Comparison of ENCODE assay signal across 18 cellular contexts in the genomic region with DNA sequence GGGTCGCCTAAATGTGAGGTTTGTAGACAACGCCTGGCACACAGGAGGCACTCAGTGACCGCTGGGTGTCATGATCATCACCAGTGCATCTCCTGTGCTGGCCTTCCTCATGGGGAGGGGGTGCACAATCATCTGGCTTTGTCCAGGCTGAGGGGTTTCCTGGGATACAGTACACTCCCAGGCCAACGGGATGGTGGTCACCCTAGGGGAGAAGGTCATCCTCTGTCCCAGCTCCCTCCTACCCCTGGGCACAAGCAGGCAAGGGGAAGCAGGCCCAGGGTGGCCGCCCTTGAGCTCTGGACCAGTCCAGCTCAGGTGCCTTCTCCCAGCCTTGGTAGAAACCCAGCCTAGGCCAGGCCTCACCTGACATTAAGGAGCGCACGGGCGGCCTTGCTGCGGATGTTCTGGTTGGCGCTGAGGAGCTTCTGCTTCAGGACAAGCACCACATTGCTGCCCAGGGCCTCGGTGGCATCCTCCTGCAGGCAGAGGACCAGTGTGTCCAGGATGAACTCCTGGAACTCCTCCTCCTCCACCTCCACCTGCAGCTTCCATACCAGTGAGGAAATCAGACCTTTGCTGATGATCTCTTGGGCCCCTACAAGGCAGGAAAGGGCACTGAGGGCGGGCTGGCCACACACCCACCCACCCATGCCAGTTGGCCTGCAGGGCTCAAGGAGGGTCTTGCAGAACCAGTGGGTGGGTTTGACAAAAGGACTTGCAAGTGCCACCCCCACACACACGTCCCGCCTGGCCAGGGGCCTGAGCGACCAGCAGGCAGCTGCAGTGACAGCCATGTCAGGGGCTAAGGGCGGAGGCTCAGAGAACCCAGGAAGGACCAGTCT. TPM values are rescaled to one million over a fixed set of nuclear protein-coding genes. Genes with fewer than 3 reads are reported as not detected.
DNase-seq lines count a peak whose midpoint lies in the region; ATAC-seq and TF ChIP-seq lines count a peak whose summit lies in the region.
"Had no signal": no experiment of that assay in that cellular context is flagged by ENCODE, and none has a peak within 500 bp of the region (broad histone marks: within the 10 kb centered on the region; RNA-seq: fewer than 3 reads in every experiment).

No MANE protein-coding gene starts in this region.

- TF ChIP-seq CTCF in Peyer's patch (IDR thresholded peaks at IDR 0.05) (no peak), esophagus muscularis mucosa (IDR thresholded peaks at IDR 0.05) (no peak), spleen (IDR thresholded peaks at IDR 0.05 in 8 of 11, conservative IDR thresholded peaks at IDR 0.05 in 3 of 11) (no peak)

- TF ChIP-seq POLR2A in Peyer's patch (IDR thresholded peaks at IDR 0.05) (no peak), esophagus muscularis mucosa (IDR thresholded peaks at IDR 0.05; ENCODE audit: low read depth) (no peak), spleen (IDR thresholded peaks at IDR 0.05) (no peak)

- CTCF ChIA-PET in activated CD8-positive, alpha-beta memory T cell treated with anti-CD3 and anti-CD28 coated beads, Interleukin-2, amount 10 ng/mL, durations not matched to agents 7 days and 5 days (lab: Charles Lee), result no interaction called here

- H3K9me3 Mint-ChIP-seq in activated CD8-positive, alpha-beta memory T cell treated with anti-CD3 and anti-CD28 coated beads, Interleukin-2, amount 10 ng/mL, durations not matched to agents 7 days and 5 days (ENCODE audit: low read depth), result no peaks in the 10 kb centered on the region
- H3K9me3 Mint-ChIP-seq: activated T-helper 17 cell treated with anti-CD3 and anti-CD28 coated beads, Interleukin-2, amount 50 U/mL, for 72 hours; central memory CD8-positive, alpha-beta T cell; stimulated activated effector memory CD8-positive, alpha-beta T cell treated with anti-CD3 and anti-CD28 coated beads, Interleukin-12 subunit alpha, Interleukin-12 subunit beta, amount 100 ng/mL, for 72 hours had no signal

- H3K4me3 Mint-ChIP-seq in activated CD8-positive, alpha-beta memory T cell treated with anti-CD3 and anti-CD28 coated beads, Interleukin-2, amount 10 ng/mL, durations not matched to agents 7 days and 5 days, result no peak overlapping the region
- H3K4me3 Mint-ChIP-seq: activated T-helper 17 cell treated with anti-CD3 and anti-CD28 coated beads, Interleukin-2, amount 50 U/mL, for 72 hours; central memory CD8-positive, alpha-beta T cell; stimulated activated effector memory CD8-positive, alpha-beta T cell treated with anti-CD3 and anti-CD28 coated beads, Interleukin-12 subunit alpha, Interleukin-12 subunit beta, amount 100 ng/mL, for 72 hours had no signal

- H3K36me3 Mint-ChIP-seq in activated CD8-positive, alpha-beta memory T cell treated with anti-CD3 and anti-CD28 coated beads, Interleukin-2, amount 10 ng/mL, durations not matched to agents 7 days and 5 days, result no peaks in the 10 kb centered on the region

- 88% methylated on average over 8 of the region's 16 CpGs for WGBS in esophagus muscularis mucosa
- WGBS in spleen, 5 donors, result 92 to 95% (median 94%) methylated on average over 12 to 16 of the region's 16 CpGs

- H3K27me3 ChIP-seq in Peyer's patch, result no peaks in the 10 kb centered on the region
- H3K27me3 ChIP-seq in esophagus muscularis mucosa, result no peaks in the 10 kb centered on the region
- H3K27me3 ChIP-seq in spleen (replicated peaks in 1 of 7), result peaks cover 0 to 3% (median 0%) of the 10 kb centered on the region in 7 donors

- H3K27ac ChIP-seq in Peyer's patch (no peak overlapping the region), esophagus muscularis mucosa (replicated peaks in 1 of 4) (no peak overlapping the region), spleen (no peak overlapping the region)
- H3K27ac ChIP-seq: A549 had no signal

- no peak overlapping the region for H3K27ac Mint-ChIP-seq in activated CD8-positive, alpha-beta memory T cell treated with anti-CD3 and anti-CD28 coated beads, Interleukin-2, amount 10 ng/mL, durations not matched to agents 7 days and 5 days
- H3K27ac Mint-ChIP-seq: activated T-helper 17 cell treated with anti-CD3 and anti-CD28 coated beads, Interleukin-2, amount 50 U/mL, for 72 hours; stimulated activated effector memory CD8-positive, alpha-beta T cell treated with anti-CD3 and anti-CD28 coated beads, Interleukin-12 subunit alpha, Interleukin-12 subunit beta, amount 100 ng/mL, for 72 hours had no signal

- H3K4me1 ChIP-seq in Peyer's patch (no peaks in the 10 kb centered on the region), esophagus muscularis mucosa (peaks cover 0 to 8% (median under 1%) of the 10 kb centered on the region in 4 donors), spleen (peaks cover 0 to 10% (median 0%) of the 10 kb centered on the region in 6 donors)
- H3K4me1 ChIP-seq: A549 had no signal

- H3K27me3 Mint-ChIP-seq in activated CD8-positive, alpha-beta memory T cell treated with anti-CD3 and anti-CD28 coated beads, Interleukin-2, amount 10 ng/mL, durations not matched to agents 7 days and 5 days, result peaks cover 10% of the 10 kb centered on the region
- H3K27me3 Mint-ChIP-seq: activated T-helper 17 cell treated with anti-CD3 and anti-CD28 coated beads, Interleukin-2, amount 50 U/mL, for 72 hours; central memory CD8-positive, alpha-beta T cell had no signal

- ATAC-seq in activated CD8-positive, alpha-beta memory T cell treated with anti-CD3 and anti-CD28 coated beads, Interleukin-2, amount 10 ng/mL, durations not matched to agents 7 days and 5 days, result no peak
- no peak for ATAC-seq in GM18498 (IDR thresholded peaks at IDR 0.05; ENCODE audit: unreplicated experiment)
- ATAC-seq: A549; activated T-helper 17 cell treated with anti-CD3 and anti-CD28 coated beads, Interleukin-2, amount 50 U/mL, for 72 hours; stimulated activated effector memory CD8-positive, alpha-beta T cell treated with anti-CD3 and anti-CD28 coated beads, Interleukin-12 subunit alpha, Interleukin-12 subunit beta, amount 100 ng/mL, for 72 hours had no signal

- H3K9me3 ChIP-seq in Peyer's patch (no peaks in the 10 kb centered on the region), esophagus muscularis mucosa (no peaks in the 10 kb centered on the region), spleen (no peaks in the 10 kb centered on the region)
- H3K9me3 ChIP-seq: A549 had no signal

- TF ChIP-seq EP300 in esophagus muscularis mucosa (IDR thresholded peaks at IDR 0.05), result no peak

- H3K4me1 Mint-ChIP-seq in activated CD8-positive, alpha-beta memory T cell treated with anti-CD3 and anti-CD28 coated beads, Interleukin-2, amount 10 ng/mL, durations not matched to agents 7 days and 5 days, result peaks cover 3% of the 10 kb centered on the region

- peak; percentile 37 for DNase-seq in activated CD8-positive, alpha-beta memory T cell treated with anti-CD3 and anti-CD28 coated beads, Interleukin-2, amount 10 ng/mL, durations not matched to agents 7 days and 5 days
- no peak for DNase-seq in activated CD8-positive, alpha-beta memory T cell treated with anti-CD3 and anti-CD28 coated beads for 24 hours
- peak; percentile 9 to 39 (median 23) for DNase-seq in Peyer's patch
- DNase-seq in esophagus muscularis mucosa (ENCODE audit: extremely low spot score), result peak; percentile 90
- DNase-seq in spleen, result peak; percentile 64
- DNase-seq in SIG-M5 (lab: John Stamatoyannopoulos, UW), result no peak
- no peak for DNase-seq in occipital lobe (lab: John Stamatoyannopoulos, UW)
- DNase-seq: activated CD4-positive, alpha-beta T cell treated with anti-CD3 and anti-CD28 coated beads, Interleukin-2, amount 50 U/mL, for 1 hour; amniotic stem cell; foreskin fibroblast; MV-4-11; NCI-H2081; NCI-H510A had no signal

- intact Hi-C loops in esophagus muscularis mucosa (cut with DNase I), result no loop called here
- intact Hi-C loops in spleen (cut with DNase I; ENCODE audit: low total_unique reads), result no loop called here

- H3K4me3 ChIP-seq in Peyer's patch, result no peak overlapping the region
- no peak overlapping the region for H3K4me3 ChIP-seq in esophagus muscularis mucosa
- H3K4me3 ChIP-seq in spleen, result no peak overlapping the region
- H3K4me3 ChIP-seq: A549 had no signal

- H3K36me3 ChIP-seq in Peyer's patch (no peaks in the 10 kb centered on the region), esophagus muscularis mucosa (no peaks in the 10 kb centered on the region), spleen (no peaks in the 10 kb centered on the region)

RNA-seq across cellular contexts. Expression of a gene that starts 6.6 kb away (rescaled TPM):
- under 1 TPM in 1 of 2 experiments, not detected in 1; 0.12 TPM for total RNA-seq in activated CD8-positive, alpha-beta memory T cell treated with anti-CD3 and anti-CD28 coated beads, Interleukin-2, amount 10 ng/mL, durations not matched to agents 7 days and 5 days
- total RNA-seq in Peyer's patch, result 1 to 10 TPM in 2 of 4 donors, under 1 TPM in 2; 0.35 to 3.5 (median 1.9) TPM
- 10 to 100 TPM; 51.7 to 79.5 (median 64.6) TPM for total RNA-seq in esophagus muscularis mucosa
- total RNA-seq in spleen, result 10 to 100 TPM in 2 of 7 donors, 1 to 10 TPM in 5; 4.4 to 11.8 (median 7.6) TPM
- 1 to 10 TPM; 2.3 to 5.7 (median 2.8) TPM for polyA plus RNA-seq in spleen
- 192 TPM for total RNA-seq in occipital lobe

Comparison
In these comparisons a context has a peak if more than half of its experiments do, and no peak if none do; other contexts are left out.
1. DNase-seq: peak in activated CD8-positive, alpha-beta memory T cell treated with anti-CD3 and anti-CD28 coated beads, Interleukin-2, amount 10 ng/mL, durations not matched to agents 7 days and 5 days (single experiment), Peyer's patch (3 of 3), esophagus muscularis mucosa (single experiment) and spleen (single experiment); none in activated CD8-positive, alpha-beta memory T cell treated with anti-CD3 and anti-CD28 coated beads for 24 hours (single experiment), SIG-M5 (single experiment) and occipital lobe (single experiment).
2. RNA of a gene that starts 6.6 kb away (total RNA-seq): 192 TPM in occipital lobe (single experiment) and 51.7 to 79.5 TPM in esophagus muscularis mucosa; 4.4 to 11.8 TPM in spleen, 0.35 to 3.5 TPM in Peyer's patch and 0.12 TPM in activated CD8-positive, alpha-beta memory T cell treated with anti-CD3 and anti-CD28 coated beads, Interleukin-2, amount 10 ng/mL, durations not matched to agents 7 days and 5 days; every median in the first group is over 4 times any median in the second.